ENCODE assay signal across 28 cellular contexts in genomic region chr2:240965905-240966456, GRCh38. TPM values are rescaled to one million over a fixed set of nuclear protein-coding genes. Genes with fewer than 3 reads are reported as not detected.
DNase-seq lines count a peak whose midpoint lies in the region; ATAC-seq, FAIRE-seq and TF ChIP-seq lines count a peak whose summit lies in the region.
"Had no signal": no experiment of that assay in that cellular context is flagged by ENCODE, and none has a peak within 500 bp of the region (broad histone marks: within the 10 kb centered on the region; RNA-seq: fewer than 3 reads in every experiment).

No MANE protein-coding gene starts in this region.

- H2BK120ac ChIP-seq in H1 (replicated peaks; ENCODE audit: low read depth, low read length) (no peak overlapping the region), neuronal stem cell (ENCODE audit: low read depth, low read length) (no peak overlapping the region)

- 93% methylated on average over 17 of the region's 28 CpGs; no CpG with 5 or more reads in 1 of the 2 experiments for WGBS in H1 (ENCODE audit: extremely low coverage in 1 of 2, insufficient coverage in 1 of 2, insufficient read length in 1 of 2, insufficient replicate concordance in 2 of 2, low coverage in 1 of 2, low lambda C conversion rate in 2 of 2, missing lambda C conversion rate in 1 of 2), 2 experiments
- no CpG with 5 or more reads among the region's 28 CpGs for WGBS in neuronal stem cell (ENCODE audit: extremely low coverage in 2 of 2, insufficient read length in 2 of 2, insufficient replicate concordance in 1 of 2), 2 donors

- no peak overlapping the region for H2BK20ac ChIP-seq in H1 (ENCODE audit: low read length)

- peaks cover 0 to 8% of the 10 kb centered on the region in 2 experiments for H4K20me1 ChIP-seq in H1 (replicated peaks in 1 of 2; ENCODE audit: control insufficient read depth in 1 of 2, insufficient read depth in 2 of 2, low read length in 2 of 2)

- CTCF ChIA-PET in H1 (lab: Charles Lee; ENCODE audit: partially characterized antibody) = interaction anchor here (0.6 to 1.4 kb wide), 6 partner anchors 18 to 179 kb away, joined by 3 to 5 read pairs (median 3); no protein-coding TSS in a partner anchor

- H3K18ac ChIP-seq in H1 (ENCODE audit: extremely low read depth, low read length) = no peak overlapping the region
- peak overlapping the region; percentile 64 for H3K18ac ChIP-seq in neuronal stem cell (ENCODE audit: low read length)

- H3K4ac ChIP-seq in H1 (replicated peaks; ENCODE audit: insufficient read length, low read depth, low read length) (no peak overlapping the region), neuronal stem cell (ENCODE audit: low read length) (no peak overlapping the region)

- POLR2A ChIA-PET in H1 (lab: Charles Lee; ENCODE audit: partially characterized antibody) = no interaction called here

- FAIRE-seq in H1 (lab: Jason Lieb, UNC) (no peak), GM19239 (lab: Jason Lieb, UNC) (no peak)

- H3K79me1 ChIP-seq in H1 (ENCODE audit: low read depth, low read length) = no peaks in the 10 kb centered on the region
- no peaks in the 10 kb centered on the region for H3K79me1 ChIP-seq in neuronal stem cell (ENCODE audit: low read depth, low read length)

- H3K23me2 ChIP-seq in H1 (ENCODE audit: low read depth, low read length) = peaks cover 8% of the 10 kb centered on the region; the same call in 1 of the 2 replicates

- H2BK5ac ChIP-seq in H1 (ENCODE audit: low read depth, low read length) = no peak overlapping the region
- no peak overlapping the region for H2BK5ac ChIP-seq in neuronal stem cell (ENCODE audit: low read length)

- TF ChIP-seq CTCF in right atrium auricular region (IDR thresholded peaks at IDR 0.05) (no peak), H1 (IDR thresholded peaks at IDR 0.05; ENCODE audit: control extremely low read depth in 1 of 3, insufficient read depth in 1 of 3, low read depth in 1 of 3, low read length in 3 of 3) (no peak), upper lobe of right lung (IDR thresholded peaks at IDR 0.05) (no peak)

- intact Hi-C loops in Right ventricle myocardium superior (cut with DNase I) (no loop called here), upper lobe of right lung (cut with DNase I) (no loop called here)

- H3K27me3 ChIP-seq in right atrium auricular region = no peaks in the 10 kb centered on the region
- H3K27me3 ChIP-seq in H1 (replicated peaks in 1 of 4; ENCODE audit: control insufficient read depth in 3 of 4, extremely low read depth in 1 of 4, insufficient read depth in 3 of 4, low read length in 3 of 4) = no peaks in the 10 kb centered on the region
- H3K27me3 ChIP-seq in neuronal stem cell (ENCODE audit: control insufficient read depth in 3 of 3, insufficient read depth in 3 of 3, low read depth in 1 of 3, low read length in 3 of 3) = peaks cover 0 to 14% (median 0%) of the 10 kb centered on the region in 3 experiments
- H3K27me3 ChIP-seq in upper lobe of right lung = no peaks in the 10 kb centered on the region
- H3K27me3 ChIP-seq: breast epithelium, left lung, neural progenitor cell, transverse colon had no signal

- H4K8ac ChIP-seq in H1 (ENCODE audit: extremely low read depth, insufficient read depth, low read length) (0 out of 2 replicates have a peak overlapping the region, but pooled peaks have one; percentile 35), neuronal stem cell (ENCODE audit: low read depth, low read length) (peak overlapping the region; percentile 65)

- DNase-seq in Right ventricle myocardium superior = peak; percentile 32
- no peak for DNase-seq in right atrium auricular region (ENCODE audit: low spot score)
- peak in 1 of 2 experiments; percentile 43 for DNase-seq in H1 (ENCODE audit: low read depth in 1 of 2, low spot score in 2 of 2)
- no peak for DNase-seq in neuronal stem cell (ENCODE audit: low spot score)
- no peak for DNase-seq in upper lobe of right lung
- no peak for DNase-seq in GM19239 (ENCODE audit: insufficient read length, low spot score)
- DNase-seq in DMS 273 treated with DMSO at 0.1 percent for 48 hours (lab: John Stamatoyannopoulos, UW) = no peak
- DNase-seq: activated B cell treated with CpG ODN at 0.5 μM for 24 hours; activated CD8-positive, alpha-beta T cell treated with anti-CD3 and anti-CD28 coated beads for 36 hours; activated naive CD4-positive, alpha-beta T cell; activated T-cell treated with anti-CD3 and anti-CD28 coated beads for 4 hours; amniotic stem cell; cortex of kidney; NCI-H1417 treated with DMSO at 0.1 percent for 48 hours; NCI-H2107; NCI-H510A treated with DMSO at 0.1 percent for 48 hours; RPMI8226; T-helper 9 cell had no signal

- H3K4me1 ChIP-seq in right atrium auricular region (peaks cover 0 to 12% of the 10 kb centered on the region in 2 donors), H1 (replicated peaks in 1 of 4; ENCODE audit: control insufficient read depth in 3 of 4, insufficient read depth in 4 of 4, low read length in 3 of 4) (peaks cover 0 to 10% (median 3%) of the 10 kb centered on the region in 4 experiments; a peak in 3 of 7 replicates), neuronal stem cell (ENCODE audit: control insufficient read depth in 2 of 2, insufficient read depth in 1 of 2, low read depth in 1 of 2, low read length in 2 of 2) (peaks cover 15 to 19% of the 10 kb centered on the region in 2 donors), upper lobe of right lung (peaks cover 14% of the 10 kb centered on the region)
- H3K4me1 ChIP-seq: breast epithelium had no signal

- no peak overlapping the region for H3K14ac ChIP-seq in H1 (ENCODE audit: insufficient read length)
- peak overlapping the region; percentile 4 for H3K14ac ChIP-seq in neuronal stem cell (ENCODE audit: low read length)

- no peaks in the 10 kb centered on the region for H3K9me3 ChIP-seq in right atrium auricular region
- no peaks in the 10 kb centered on the region for H3K9me3 ChIP-seq in H1 (ENCODE audit: insufficient read depth in 2 of 2, low read depth in 1 of 2, low read length in 1 of 2)
- H3K9me3 ChIP-seq in neuronal stem cell (replicated peaks in 1 of 2; ENCODE audit: control insufficient read depth in 2 of 2, insufficient read depth in 1 of 2, low read depth in 1 of 2, low read length in 2 of 2) = peaks cover 0 to 3% of the 10 kb centered on the region in 2 donors
- H3K9me3 ChIP-seq in upper lobe of right lung = no peaks in the 10 kb centered on the region
- H3K9me3 ChIP-seq: breast epithelium, left lung, transverse colon had no signal

- H2AK5ac ChIP-seq in H1 (ENCODE audit: low read depth, low read length) (no peak overlapping the region), neuronal stem cell (ENCODE audit: low read depth, low read length) (peak overlapping the region; percentile 88)

- no peak for TF ChIP-seq EP300 in H1 (IDR thresholded peaks at IDR 0.05; ENCODE audit: borderline replicate concordance in 1 of 2, low read depth in 2 of 2, low read length in 2 of 2)

- no peak overlapping the region for H4K5ac ChIP-seq in H1 (ENCODE audit: insufficient read length, low read depth, low read length)

- no peak overlapping the region for H4K91ac ChIP-seq in H1 (replicated peaks; ENCODE audit: insufficient read length, low read length)
- H4K91ac ChIP-seq in neuronal stem cell (ENCODE audit: low read depth, low read length, poor library complexity) = no peak overlapping the region

- no peak overlapping the region for H3K23ac ChIP-seq in H1 (ENCODE audit: insufficient read length)
- no peak overlapping the region for H3K23ac ChIP-seq in neuronal stem cell (ENCODE audit: low read depth, low read length, poor library complexity)

- no peak overlapping the region for H3K56ac ChIP-seq in H1 (replicated peaks; ENCODE audit: insufficient read length, low read depth, low read length)

- H3K27ac ChIP-seq in right atrium auricular region (no peak overlapping the region), H1 (ENCODE audit: low read depth, low read length) (no peak overlapping the region), neuronal stem cell (replicated peaks; ENCODE audit: low read length) (no peak overlapping the region), upper lobe of right lung (no peak overlapping the region)
- H3K27ac ChIP-seq: left lung, neural progenitor cell, transverse colon had no signal

- no peak for TF ChIP-seq RAD21 in H1 (IDR thresholded peaks at IDR 0.05 in 1 of 2, conservative IDR thresholded peaks at IDR 0.05 in 1 of 2; ENCODE audit: low read depth in 2 of 2, low read length in 2 of 2)

- no peak for TF ChIP-seq POLR2A in H1 (IDR thresholded peaks at IDR 0.05; ENCODE audit: control extremely low read depth in 1 of 2, low read depth in 2 of 2, low read length in 2 of 2)

- ATAC-seq in Right ventricle myocardium superior (ENCODE audit: poor library complexity) = no peak
- ATAC-seq in upper lobe of right lung = peak; percentile 1
- no peak for ATAC-seq in HG03097 (IDR thresholded peaks at IDR 0.05; ENCODE audit: low FRiP score, unreplicated experiment)
- ATAC-seq: activated CD8-positive, alpha-beta T cell treated with anti-CD3 and anti-CD28 coated beads for 36 hours; GM23338; left lung had no signal

- H3K4me3 ChIP-seq in right atrium auricular region (no peak overlapping the region), H1 (ENCODE audit: extremely low read depth in 1 of 4, insufficient read depth in 2 of 4, low read depth in 3 of 4, low read length in 4 of 4) (no peak overlapping the region), neuronal stem cell (ENCODE audit: low read length in 2 of 2) (no peak overlapping the region), upper lobe of right lung (no peak overlapping the region)
- H3K4me3 ChIP-seq: breast epithelium, GM23338, left lung, neural progenitor cell, transverse colon had no signal

- H2BK12ac ChIP-seq in H1 (ENCODE audit: low read depth, low read length) (no peak overlapping the region), neuronal stem cell (ENCODE audit: low read length) (peak overlapping the region; percentile 73)

- no peak overlapping the region for H2AFZ ChIP-seq in H1 (ENCODE audit: low read length)
- H2AFZ ChIP-seq in neuronal stem cell (ENCODE audit: low read length) = no peak overlapping the region
- H2AFZ ChIP-seq: GM23338, neural progenitor cell had no signal

- H2BK15ac ChIP-seq in H1 (ENCODE audit: low read length) (no peak overlapping the region), neuronal stem cell (ENCODE audit: low read length) (peak overlapping the region; percentile 75)

- no peaks in the 10 kb centered on the region for H3K36me3 ChIP-seq in right atrium auricular region
- no peaks in the 10 kb centered on the region for H3K36me3 ChIP-seq in H1 (ENCODE audit: control insufficient read depth in 2 of 4, insufficient read depth in 4 of 4, low read length in 3 of 4)
- no peaks in the 10 kb centered on the region for H3K36me3 ChIP-seq in neuronal stem cell (replicated peaks in 1 of 2; ENCODE audit: control insufficient read depth in 2 of 2, insufficient read depth in 2 of 2, low read length in 2 of 2)
- no peaks in the 10 kb centered on the region for H3K36me3 ChIP-seq in upper lobe of right lung
- H3K36me3 ChIP-seq: breast epithelium, left lung, neural progenitor cell, transverse colon had no signal

- H3K79me2 ChIP-seq in H1 (ENCODE audit: control insufficient read depth in 1 of 2, insufficient read depth in 2 of 2, low read length in 2 of 2) = no peaks in the 10 kb centered on the region

- H3K4me2 ChIP-seq in H1 (ENCODE audit: insufficient read depth in 1 of 2, low read depth in 2 of 2, low read length in 2 of 2) = no peak overlapping the region
- no peak overlapping the region for H3K4me2 ChIP-seq in neuronal stem cell (ENCODE audit: insufficient read depth, low read length, poor library complexity, severe bottlenecking)
- H3K4me2 ChIP-seq: GM23338, neural progenitor cell had no signal

- no peak overlapping the region for H3K9ac ChIP-seq in H1 (replicated peaks in 1 of 4; ENCODE audit: extremely low read depth in 1 of 4, low read depth in 3 of 4, low read length in 3 of 4)
- no peak overlapping the region for H3K9ac ChIP-seq in neuronal stem cell (ENCODE audit: low read depth, low read length, poor library complexity)
- H3K9ac ChIP-seq: neural progenitor cell had no signal

RNA-seq across cellular contexts. Expression of gene SNED1, which starts 32.4 kb away (rescaled TPM):
- total RNA-seq in Right ventricle myocardium superior (8.0 TPM), right atrium auricular region (10 to 100 TPM in 1 of 2 donors, 1 to 10 TPM in 1; 9.9 to 16.4 TPM), upper lobe of right lung (38.4 TPM)
- 1.9 and 2.4 TPM in 2 replicates for total RNA-seq in H1 (2021; fragmentation: NEBNext Ultra II Directional; extraction: Animal tissue kit (Norgen Biotek cat#: 25700))
- polyA plus RNA-seq in H1 (2011; rRNA removed) = 1.9 and 2.6 TPM in 2 replicates
- 1.7 TPM for polyA plus RNA-seq in H1 (2011; cell fraction: cytosol; rRNA removed)
- polyA plus RNA-seq in H1 (2011; cell fraction: nucleus; rRNA removed) = 8.2 TPM
- 1.1 to 1.8 TPM (median 1.6 TPM) in 4 replicates for polyA plus RNA-seq in H1 (2012, experiment 1 of 2)
- 0.67 TPM for polyA plus RNA-seq in H1 (2012, experiment 2 of 2)
- 0.95 TPM for polyA plus RNA-seq in H1 (2013, experiment 1 of 2)
- polyA plus RNA-seq in H1 (2013, experiment 2 of 2) = 1.0 TPM
- polyA minus RNA-seq in H1 (2011; rRNA and poly(A)+ RNA removed) = 3.0 and 3.2 TPM in 2 replicates
- polyA minus RNA-seq in H1 (2011; cell fraction: cytosol; rRNA and poly(A)+ RNA removed) = 5.0 TPM
- polyA minus RNA-seq in H1 (2011; cell fraction: nucleus; rRNA and poly(A)+ RNA removed) = 11.6 TPM
- 0.14 TPM for polyA plus RNA-seq in neuronal stem cell (2013, experiment 1 of 2)
- polyA plus RNA-seq in neuronal stem cell (2013, experiment 2 of 2) = 0.04 TPM

RNA-seq across cellular contexts. Expression of gene CROCC2, which starts 59.8 kb away (rescaled TPM):
- total RNA-seq in Right ventricle myocardium superior (not detected), right atrium auricular region (not detected), upper lobe of right lung (0.26 TPM)
- not detected in 2 replicates for total RNA-seq in H1 (2021; fragmentation: NEBNext Ultra II Directional; extraction: Animal tissue kit (Norgen Biotek cat#: 25700))
- not detected in 2 replicates for polyA plus RNA-seq in H1 (2011; rRNA removed)
- polyA plus RNA-seq in H1 (2011; cell fraction: cytosol; rRNA removed) = not detected
- polyA plus RNA-seq in H1 (2011; cell fraction: nucleus; rRNA removed) = not detected
- not detected in 4 replicates for polyA plus RNA-seq in H1 (2012, experiment 1 of 2)
- polyA plus RNA-seq in H1 (2012, experiment 2 of 2) = not detected
- polyA plus RNA-seq in H1 (2013, experiment 1 of 2) = not detected
- polyA plus RNA-seq in H1 (2013, experiment 2 of 2) = not detected
- polyA minus RNA-seq in H1 (2011; rRNA and poly(A)+ RNA removed) = not detected in 2 replicates
- not detected for polyA minus RNA-seq in H1 (2011; cell fraction: cytosol; rRNA and poly(A)+ RNA removed)
- not detected for polyA minus RNA-seq in H1 (2011; cell fraction: nucleus; rRNA and poly(A)+ RNA removed)
- not detected for polyA plus RNA-seq in neuronal stem cell (2013, experiment 1 of 2)
- not detected for polyA plus RNA-seq in neuronal stem cell (2013, experiment 2 of 2)
- total RNA-seq: A673; activated B cell treated with CpG ODN at 0.5 μM for 24 hours; activated CD8-positive, alpha-beta T cell treated with anti-CD3 and anti-CD28 coated beads for 36 hours; GM23338; mononuclear cell; transverse colon had no signal
- polyA plus RNA-seq: BJ, GM23338, IgD-negative memory B cell had no signal
